9 cellular contexts compared by ENCODE assay signal in the genomic region with DNA sequence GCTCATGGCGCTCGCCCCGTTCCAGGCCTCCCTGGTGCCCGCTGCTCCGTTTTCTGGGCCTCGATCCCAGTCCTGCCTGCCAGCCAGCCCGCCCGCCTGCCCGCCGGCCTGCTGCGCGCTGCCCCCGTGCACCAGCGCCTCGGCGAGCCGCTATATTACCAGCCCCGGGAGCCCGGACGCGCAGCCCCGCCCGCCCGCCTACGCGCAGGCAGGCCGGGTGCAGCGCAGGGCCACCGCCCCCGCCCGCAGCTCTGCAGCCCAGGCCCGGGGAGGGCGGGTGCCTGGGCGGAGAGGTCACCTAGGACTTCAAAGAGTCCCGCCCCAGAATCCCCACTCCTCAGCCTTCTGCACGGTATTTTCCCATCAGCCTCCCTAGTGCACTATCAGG. TPM values are rescaled to one million over a fixed set of nuclear protein-coding genes. Genes with fewer than 3 reads are reported as not detected.
DNase-seq lines count a peak whose midpoint lies in the region; ATAC-seq and TF ChIP-seq lines count a peak whose summit lies in the region.
"Had no signal": no experiment of that assay in that cellular context is flagged by ENCODE, and none has a peak within 500 bp of the region (broad histone marks: within the 10 kb centered on the region; RNA-seq: fewer than 3 reads in every experiment).

Gene MAOB, minus strand, starts transcription at position 157 of the 388 bp plus-strand sequence. Its CDS starts 151 bp downstream, at position 6.

- no peak for TF ChIP-seq CTCF in ascending aorta (IDR thresholded peaks at IDR 0.05)
- TF ChIP-seq CTCF in CD4-positive, alpha-beta T cell (IDR thresholded peaks at IDR 0.05), result no peak

- H3K27ac ChIP-seq in ascending aorta, result peak within 1 kb of the TSS; percentile 70 to 76
- no peak within 1 kb of the TSS for H3K27ac ChIP-seq in CD4-positive, alpha-beta T cell (ENCODE audit: low read depth, low read length)
- H3K27ac ChIP-seq: HL-60 had no signal

- CTCF ChIA-PET in CD4-positive, alpha-beta T cell (lab: Charles Lee), result no interaction called here

- peak; percentile 52 for DNase-seq in HuH-7 (ENCODE audit: low spot score)
- DNase-seq in ascending aorta (ENCODE audit: low spot score in 2 of 2), result peak in 1 of 2 donors; percentile 66
- peak; percentile 63 for DNase-seq in islet precursor cell
- DNase-seq in stimulated activated CD4-positive, alpha-beta T cell treated with anti-CD3 and anti-CD28 coated beads, Interleukin-2, amount 100 ng/mL, for 48 hours, result peak; percentile 1 to 23
- DNase-seq in NCI-H446 treated with DMSO at 0.1 percent for 48 hours (lab: John Stamatoyannopoulos, UW), result no peak
- DNase-seq in CD4-positive, alpha-beta T cell, result no peak

- H3K4me1 Mint-ChIP-seq in CD4-positive, alpha-beta T cell (ENCODE audit: low read depth), result no peaks in the 10 kb centered on the region

- H3K9me3 Mint-ChIP-seq in CD4-positive, alpha-beta T cell, result no peaks in the 10 kb centered on the region

- H3K4me3 ChIP-seq in ascending aorta, result peak within 1 kb of the TSS; percentile 53 to 65

- H3K36me3 ChIP-seq in ascending aorta, result no peaks in the 10 kb centered on the region

- ATAC-seq in CD4-positive, alpha-beta T cell (ENCODE audit: poor library complexity), result no peak
- no peak for ATAC-seq in GM19023 (IDR thresholded peaks at IDR 0.05; ENCODE audit: unreplicated experiment)
- no peak for ATAC-seq in GM18519 (IDR thresholded peaks at IDR 0.05; ENCODE audit: low FRiP score, unreplicated experiment)

- no peaks in the 10 kb centered on the region for H3K36me3 Mint-ChIP-seq in CD4-positive, alpha-beta T cell (ENCODE audit: low read depth)

- no peaks in the 10 kb centered on the region for H3K27me3 ChIP-seq in ascending aorta
- peaks cover 24% of the 10 kb centered on the region for H3K27me3 ChIP-seq in CD4-positive, alpha-beta T cell (ENCODE audit: control insufficient read depth, insufficient read depth, low read length)

- POLR2A ChIA-PET in CD4-positive, alpha-beta T cell (lab: Charles Lee), result no interaction called here

- peaks cover 20% of the 10 kb centered on the region for H3K27me3 Mint-ChIP-seq in CD4-positive, alpha-beta T cell

- H3K4me1 ChIP-seq in ascending aorta, result peaks cover 0 to 4% of the 10 kb centered on the region in 2 donors

- H3K27ac Mint-ChIP-seq in CD4-positive, alpha-beta T cell, result no peak within 1 kb of the TSS

- no peaks in the 10 kb centered on the region for H3K9me3 ChIP-seq in ascending aorta
- H3K9me3 ChIP-seq in CD4-positive, alpha-beta T cell (ENCODE audit: control insufficient read depth, low read length), result no peaks in the 10 kb centered on the region

- no peak within 1 kb of the TSS for H3K4me3 Mint-ChIP-seq in CD4-positive, alpha-beta T cell

- intact Hi-C loops in ascending aorta (cut with DNase I), result no loop called here
- intact Hi-C loops in CD4-positive, alpha-beta T cell (cut with DNase I, micrococcal nuclease), result no loop called here

RNA-seq across cellular contexts. Expression of gene MAOB, which starts in this region (rescaled TPM):
- 4.6 TPM for total RNA-seq in ascending aorta
- total RNA-seq in CD4-positive, alpha-beta T cell, result not detected

Comparison
In these comparisons a context has a peak if more than half of its experiments do, and no peak if none do; other contexts are left out.
1. DNase-seq: peak in HuH-7 (single experiment), islet precursor cell (single experiment) and stimulated activated CD4-positive, alpha-beta T cell treated with anti-CD3 and anti-CD28 coated beads, Interleukin-2, amount 100 ng/mL, for 48 hours (2 of 2); none in NCI-H446 treated with DMSO at 0.1 percent for 48 hours (single experiment) and CD4-positive, alpha-beta T cell (0 of 10).